ENCODE assay signal across 1 cellular context in genomic region chr5:68325065-68325580, GRCh38.
TF ChIP-seq lines count a peak whose summit lies in the region.

No MANE protein-coding gene starts in this region.

TF ChIP-seq in K562, 482 proteins besides CTCF, POLR2A, EP300 and RAD21 (continued from another document and continues in another):
- TF ChIP-seq CHAMP1 (IDR thresholded peaks at IDR 0.05) = peak; percentile 41; the same call in 1 of the 2 replicates
- TF ChIP-seq HES1 (IDR thresholded peaks at IDR 0.05; ENCODE audit: low read depth) = no peak
- no peak for TF ChIP-seq ZNF707 (CRISPR knock-in tag; conservative IDR thresholded peaks at IDR 0.05)
- TF ChIP-seq ZNF395 (CRISPR knock-in tag; IDR thresholded peaks at IDR 0.05) = 0 out of 2 replicates have a peak, but pooled peaks have one; percentile 48
- peak; percentile 70; the same call in 1 of the 2 replicates for TF ChIP-seq KLF16 (IDR thresholded peaks at IDR 0.05)
- TF ChIP-seq GABPA (tag; conservative IDR thresholded peaks at IDR 0.05; ENCODE audit: low read depth) = no peak
- no peak for TF ChIP-seq ATF2 (CRISPR knock-in tag; IDR thresholded peaks at IDR 0.05)
- no peak for TF ChIP-seq NR2C2 (CRISPR knock-in tag; IDR thresholded peaks at IDR 0.05)
- TF ChIP-seq NR2C2 (tag; IDR thresholded peaks at IDR 0.05) = peak; percentile 76; the same call in 1 of the 2 replicates
- TF ChIP-seq MCM2 (IDR thresholded peaks at IDR 0.05; ENCODE audit: low read depth) = no peak
- TF ChIP-seq RUNX1 (IDR thresholded peaks at IDR 0.05; ENCODE audit: low read depth) = no peak
- TF ChIP-seq FOXJ3 (CRISPR knock-in tag; IDR thresholded peaks at IDR 0.05) = no peak
- peak; percentile 62; the same call in 1 of the 2 replicates for TF ChIP-seq FOXM1 (IDR thresholded peaks at IDR 0.05; ENCODE audit: low read depth)
- no peak for TF ChIP-seq FOXM1 (CRISPR knock-in tag; IDR thresholded peaks at IDR 0.05; ENCODE audit: low read depth)
- TF ChIP-seq ZNF76 (CRISPR knock-in tag; IDR thresholded peaks at IDR 0.05; ENCODE audit: borderline replicate concordance) = no peak
- TF ChIP-seq ZBED1 (IDR thresholded peaks at IDR 0.05) = no peak
- TF ChIP-seq SNAPC5 (CRISPR knock-in tag; IDR thresholded peaks at IDR 0.05) = no peak
- TF ChIP-seq ELF4 (CRISPR knock-in tag; IDR thresholded peaks at IDR 0.05) = peak; percentile 91
- TF ChIP-seq BCL6 (CRISPR knock-in tag; IDR thresholded peaks at IDR 0.05) = no peak
- no peak for TF ChIP-seq ZNF668 (CRISPR knock-in tag; IDR thresholded peaks at IDR 0.05)
- TF ChIP-seq HLTF (IDR thresholded peaks at IDR 0.05) = peak; percentile 67; the same call in 1 of the 2 replicates
- TF ChIP-seq ARID1B (IDR thresholded peaks at IDR 0.05) = peak; percentile 93
- no peak for TF ChIP-seq DEAF1 (CRISPR knock-in tag; IDR thresholded peaks at IDR 0.05)
- TF ChIP-seq CHD7 (IDR thresholded peaks at IDR 0.05; ENCODE audit: low read depth, low read length) = no peak
- no peak for TF ChIP-seq SFPQ (IDR thresholded peaks at IDR 0.05; ENCODE audit: low read depth, low read length)
- no peak for TF ChIP-seq RBFOX2 (IDR thresholded peaks at IDR 0.05; ENCODE audit: low read depth, low read length)
- TF ChIP-seq TSHZ1 (CRISPR knock-in tag; IDR thresholded peaks at IDR 0.05) = no peak
- TF ChIP-seq BRF1 (IDR thresholded peaks at IDR 0.05; ENCODE audit: borderline replicate concordance, extremely low read depth, insufficient read length) = no peak
- no peak for TF ChIP-seq ZNF57 (CRISPR knock-in tag; IDR thresholded peaks at IDR 0.05)
- TF ChIP-seq GATAD2A (IDR thresholded peaks at IDR 0.05) = peak; percentile 99
- TF ChIP-seq EWSR1 (IDR thresholded peaks at IDR 0.05; ENCODE audit: borderline replicate concordance, low read depth, partially characterized antibody) = no peak
- TF ChIP-seq CBFB (CRISPR knock-in tag; IDR thresholded peaks at IDR 0.05) = no peak
- no peak for TF ChIP-seq CBX5 (IDR thresholded peaks at IDR 0.05; ENCODE audit: borderline replicate concordance, low read depth)
- no peak for TF ChIP-seq ETV5 (CRISPR knock-in tag; IDR thresholded peaks at IDR 0.05; ENCODE audit: low read depth)
